Comparison of ENCODE assay signal across 7 cellular contexts in genomic region chr10:3248526-3249255, GRCh38.
DNase-seq lines count a peak whose midpoint lies in the region; ATAC-seq and TF ChIP-seq lines count a peak whose summit lies in the region.

No MANE protein-coding gene starts in this region.

- no peak for ATAC-seq in GM19395 (IDR thresholded peaks at IDR 0.05; ENCODE audit: unreplicated experiment)

- in situ Hi-C loops in brain microvascular endothelial cell (cut with HindIII; ENCODE audit: low pct_ligation_motif_present, low sequenced_read_pairs), result loop anchor here (25.0 kb wide), 1 partner anchor 514 kb away; no protein-coding TSS in a partner anchor

- H3K27me3 Mint-ChIP-seq in type B pancreatic cell, result peaks cover 5% of the 10 kb centered on the region

- H3K27me3 ChIP-seq in MG63 (no peaks in the 10 kb centered on the region), brain microvascular endothelial cell (replicated peaks) (no peaks in the 10 kb centered on the region), kidney epithelial cell (ENCODE audit: control insufficient read depth, insufficient read depth, low read length) (no peaks in the 10 kb centered on the region)

- no peaks in the 10 kb centered on the region for H3K36me3 Mint-ChIP-seq in type B pancreatic cell

- H3K4me1 Mint-ChIP-seq in type B pancreatic cell (ENCODE audit: unreplicated experiment), result peaks cover 9% of the 10 kb centered on the region

- no peaks in the 10 kb centered on the region for H3K9me3 ChIP-seq in MG63

- peak; percentile 59 for DNase-seq in MG63
- peak; percentile 85 for DNase-seq in brain microvascular endothelial cell
- DNase-seq in kidney epithelial cell (ENCODE audit: low read depth), result peak; percentile 86
- no peak for DNase-seq in type B pancreatic cell (ENCODE audit: extremely low spot score, unreplicated experiment)
- DNase-seq in ecto neural progenitor cell (ENCODE audit: low spot score), result no peak
- DNase-seq in COLO668 (lab: John Stamatoyannopoulos, UW; ENCODE audit: unreplicated experiment), result no peak

- H3K9me3 Mint-ChIP-seq in type B pancreatic cell, result no peaks in the 10 kb centered on the region

- peak overlapping the region; percentile 81 for H3K27ac ChIP-seq in brain microvascular endothelial cell

- peak overlapping the region; percentile 19 for H3K4me3 Mint-ChIP-seq in type B pancreatic cell

- TF ChIP-seq CTCF in brain microvascular endothelial cell (IDR thresholded peaks at IDR 0.05; ENCODE audit: low read depth, low read length, missing control alignments), result no peak
- no peak for TF ChIP-seq CTCF in kidney epithelial cell (IDR thresholded peaks at IDR 0.05; ENCODE audit: insufficient read depth, low read length, poor library complexity, severe bottlenecking)
- no peak for TF ChIP-seq CTCF in type B pancreatic cell (conservative IDR thresholded peaks at IDR 0.05)

- no peaks in the 10 kb centered on the region for H3K36me3 ChIP-seq in MG63
- no peaks in the 10 kb centered on the region for H3K36me3 ChIP-seq in brain microvascular endothelial cell (replicated peaks)
- H3K36me3 ChIP-seq in kidney epithelial cell (ENCODE audit: control insufficient read depth, insufficient read depth, low read length), result no peaks in the 10 kb centered on the region

- H3K27ac Mint-ChIP-seq in type B pancreatic cell, result peak overlapping the region; percentile 92

- H3K4me3 ChIP-seq in MG63 (no peak overlapping the region), brain microvascular endothelial cell (ENCODE audit: low read depth, low read length) (no peak overlapping the region), kidney epithelial cell (ENCODE audit: low read depth, low read length) (no peak overlapping the region)

Comparison
In these comparisons a context has a peak if more than half of its experiments do, and no peak if none do; other contexts are left out.
1. DNase-seq: peak in MG63 (single experiment), brain microvascular endothelial cell (single experiment) and kidney epithelial cell (single experiment); none in type B pancreatic cell (single experiment), ecto neural progenitor cell (single experiment) and COLO668 (single experiment).